8 cellular contexts compared by ENCODE assay signal in the genomic region with DNA sequence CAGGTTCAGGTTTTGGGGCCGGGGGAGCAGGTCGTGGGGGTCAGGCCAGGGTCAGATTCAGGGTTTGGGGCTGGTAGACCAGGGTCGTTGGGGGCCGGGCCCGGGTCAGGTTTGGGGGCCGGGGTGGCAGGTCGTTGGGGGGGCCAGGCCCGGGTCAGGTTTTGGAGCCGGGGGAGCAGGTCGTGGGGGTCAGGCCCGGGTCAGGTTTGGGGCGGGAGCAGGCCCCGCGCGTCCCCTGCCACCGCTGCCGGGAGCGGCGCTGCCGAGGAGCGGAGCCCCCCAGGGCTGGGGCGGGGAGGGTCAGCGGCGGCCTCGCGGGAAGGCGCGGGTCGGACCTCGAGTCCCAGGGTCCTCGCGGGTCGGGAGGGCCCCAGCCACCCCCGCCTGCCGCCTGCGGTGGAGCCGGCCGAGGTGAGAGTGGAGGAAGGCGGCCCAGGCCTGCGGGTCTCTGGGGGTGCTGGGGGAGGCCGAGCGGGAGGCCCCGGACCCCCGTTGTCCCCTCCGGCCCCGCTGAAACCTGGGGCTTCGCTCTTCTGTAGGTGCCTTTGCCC. TPM values are rescaled to one million over a fixed set of nuclear protein-coding genes. Genes with fewer than 3 reads are reported as not detected.
A peak's percentile ranks its signal among the peaks of the same experiment; 100 is the strongest.
DNase-seq lines count a peak whose midpoint lies in the region; ATAC-seq and TF ChIP-seq lines count a peak whose summit lies in the region.

No MANE protein-coding gene starts in this region.

- H3K27ac ChIP-seq in AG04450 (ENCODE audit: low read depth, low read length) (no peak overlapping the region), Karpas-422 (ENCODE audit: low read length) (peak overlapping the region; percentile 97), muscle layer of duodenum (ENCODE audit: low read length) (no peak overlapping the region), caudate nucleus (ENCODE audit: low read depth, low read length) (no peak overlapping the region)

- peak overlapping the region; percentile 67 for H3K4me3 ChIP-seq in AG04450 (ENCODE audit: low read depth, low read length)
- H3K4me3 ChIP-seq in Karpas-422 (ENCODE audit: low read length) = peak overlapping the region; percentile 99
- H3K4me3 ChIP-seq in muscle layer of duodenum (ENCODE audit: low read depth in 1 of 2, low read length in 2 of 2) = peak overlapping the region; percentile 52 to 73

- intact Hi-C loops in dendritic cell treated with granulocyte-macrophage colony-stimulating factor and Interleukin-4, amounts not matched to agents 40 ng/mL and 50 ng/mL, for 4 days (cut with micrococcal nuclease) = no loop called here

- peaks cover 40% of the 10 kb centered on the region for H3K36me3 Mint-ChIP-seq in dendritic cell treated with granulocyte-macrophage colony-stimulating factor and Interleukin-4, amounts not matched to agents 40 ng/mL and 50 ng/mL, for 4 days (ENCODE audit: low read depth)

- no peaks in the 10 kb centered on the region for H3K36me3 ChIP-seq in Karpas-422 (ENCODE audit: insufficient read depth, low read length)
- H3K36me3 ChIP-seq in muscle layer of duodenum (ENCODE audit: control insufficient read depth in 1 of 2, insufficient read depth in 2 of 2, low read length in 2 of 2) = no peaks in the 10 kb centered on the region

- H3K79me2 ChIP-seq in Karpas-422 (ENCODE audit: low read length) = peaks cover 21% of the 10 kb centered on the region

- ATAC-seq in HG03442 (IDR thresholded peaks at IDR 0.05; ENCODE audit: unreplicated experiment) (no peak), GM19324 (IDR thresholded peaks at IDR 0.05; ENCODE audit: low FRiP score, unreplicated experiment) (no peak)

- CTCF ChIA-PET in AG04450 (lab: Charles Lee) = interaction anchor here (0.7 kb wide), 1 partner anchor 38 kb away, joined by 3 read pairs; no protein-coding TSS in a partner anchor

- POLR2A ChIA-PET in AG04450 (lab: Yijun Ruan, JAX) = interaction anchor here (0.6 to 0.7 kb wide), 2 partner anchors 205 to 224 kb away, joined by 4 read pairs; no protein-coding TSS in a partner anchor

- TF ChIP-seq CTCF in AG04450 (IDR thresholded peaks at IDR 0.05; ENCODE audit: low read depth, low read length) = no peak

- H3K4me1 Mint-ChIP-seq in dendritic cell treated with granulocyte-macrophage colony-stimulating factor and Interleukin-4, amounts not matched to agents 40 ng/mL and 50 ng/mL, for 4 days (ENCODE audit: low read depth) = peaks cover 61% of the 10 kb centered on the region

- H3K9ac ChIP-seq in Karpas-422 (ENCODE audit: low read length) = peak overlapping the region; percentile 97

- H3K27me3 ChIP-seq in AG04450 (ENCODE audit: control insufficient read depth, insufficient read depth, low read length) (no peaks in the 10 kb centered on the region), Karpas-422 (ENCODE audit: low read length) (no peaks in the 10 kb centered on the region), muscle layer of duodenum (ENCODE audit: low read depth, low read length) (no peaks in the 10 kb centered on the region)

- H3K9me3 ChIP-seq in AG04450 (ENCODE audit: control insufficient read depth, insufficient read depth, low read length) (no peaks in the 10 kb centered on the region; the same call in 1 of the 2 replicates), Karpas-422 (ENCODE audit: low read length) (no peaks in the 10 kb centered on the region), muscle layer of duodenum (ENCODE audit: control insufficient read depth in 1 of 2, low read length in 2 of 2) (no peaks in the 10 kb centered on the region)

- H3K27me3 Mint-ChIP-seq in dendritic cell treated with granulocyte-macrophage colony-stimulating factor and Interleukin-4, amounts not matched to agents 40 ng/mL and 50 ng/mL, for 4 days = no peaks in the 10 kb centered on the region

- H3K4me1 ChIP-seq in Karpas-422 (ENCODE audit: low read length) (peaks cover 50% of the 10 kb centered on the region), muscle layer of duodenum (ENCODE audit: control insufficient read depth in 1 of 2, insufficient read depth in 2 of 2, low read length in 2 of 2) (peaks cover 6 to 52% of the 10 kb centered on the region in 2 donors)

- H3K27ac Mint-ChIP-seq in dendritic cell treated with granulocyte-macrophage colony-stimulating factor and Interleukin-4, amounts not matched to agents 40 ng/mL and 50 ng/mL, for 4 days = peak overlapping the region; percentile 76

- DNase-seq in AG04450 (ENCODE audit: low read depth, low spot score) (no peak), Karpas-422 (peak; percentile 54), caudate nucleus (lab: John Stamatoyannopoulos, UW) (no peak)
- DNase-seq in activated CD4-positive, alpha-beta T cell treated with anti-CD3 and anti-CD28 coated beads, Interleukin-2, amount 50 U/mL, for 1 hour = no peak

- no peak overlapping the region for H2AFZ ChIP-seq in Karpas-422 (ENCODE audit: low read length)

- H3K9me2 ChIP-seq in Karpas-422 (replicated peaks; ENCODE audit: insufficient read depth, low read length) = no peaks in the 10 kb centered on the region

- H4K20me1 ChIP-seq in Karpas-422 (ENCODE audit: insufficient read depth, low read depth, low read length) = peaks cover 14% of the 10 kb centered on the region

- peak overlapping the region; percentile 99 for H3K4me2 ChIP-seq in Karpas-422 (ENCODE audit: low read depth, low read length, poor library complexity, severe bottlenecking)

- H3K4me3 Mint-ChIP-seq in dendritic cell treated with granulocyte-macrophage colony-stimulating factor and Interleukin-4, amounts not matched to agents 40 ng/mL and 50 ng/mL, for 4 days = peak overlapping the region; percentile 84

- no peaks in the 10 kb centered on the region for H3K9me3 Mint-ChIP-seq in dendritic cell treated with granulocyte-macrophage colony-stimulating factor and Interleukin-4, amounts not matched to agents 40 ng/mL and 50 ng/mL, for 4 days

RNA-seq across cellular contexts. Expression of gene TRABD, which starts 0.5 kb away (rescaled TPM):
- 8.7 and 11.8 TPM in 2 replicates for polyA plus RNA-seq in AG04450 (2011; rRNA removed)
- polyA minus RNA-seq in AG04450 (2011; rRNA and poly(A)+ RNA removed) = 7.1 and 9.2 TPM in 2 replicates
- 46.7 and 117 TPM in 2 replicates for total RNA-seq in Karpas-422 (2014; rRNA removed; shearing (Covaris generic); ENCODE audit: low replicate concordance)

RNA-seq across cellular contexts. Expression of gene SELENOO, which starts 14.6 kb away (rescaled TPM):
- polyA plus RNA-seq in AG04450 (2011; rRNA removed) = 6.8 and 9.4 TPM in 2 replicates
- 3.4 and 4.9 TPM in 2 replicates for polyA minus RNA-seq in AG04450 (2011; rRNA and poly(A)+ RNA removed)
- total RNA-seq in Karpas-422 (2014; rRNA removed; shearing (Covaris generic); ENCODE audit: low replicate concordance) = 20.0 and 64.1 TPM in 2 replicates

RNA-seq across cellular contexts. Expression of gene PANX2, which starts 15.7 kb away (rescaled TPM):
- 0.93 and 1.1 TPM in 2 replicates for polyA plus RNA-seq in AG04450 (2011; rRNA removed)
- 0.17 and 0.28 TPM in 2 replicates for polyA minus RNA-seq in AG04450 (2011; rRNA and poly(A)+ RNA removed)
- total RNA-seq in Karpas-422 (2014; rRNA removed; shearing (Covaris generic); ENCODE audit: low replicate concordance) = not detected in 2 replicates

RNA-seq across cellular contexts. Expression of gene TUBGCP6, which starts 58.6 kb away (rescaled TPM):
- 8.5 and 10.8 TPM in 2 replicates for polyA plus RNA-seq in AG04450 (2011; rRNA removed)
- 11.9 and 12.7 TPM in 2 replicates for polyA minus RNA-seq in AG04450 (2011; rRNA and poly(A)+ RNA removed)
- total RNA-seq in Karpas-422 (2014; rRNA removed; shearing (Covaris generic); ENCODE audit: low replicate concordance) = 16.9 and 32.5 TPM in 2 replicates
